ENCODE assay signal across 1 cellular context in the genomic region with DNA sequence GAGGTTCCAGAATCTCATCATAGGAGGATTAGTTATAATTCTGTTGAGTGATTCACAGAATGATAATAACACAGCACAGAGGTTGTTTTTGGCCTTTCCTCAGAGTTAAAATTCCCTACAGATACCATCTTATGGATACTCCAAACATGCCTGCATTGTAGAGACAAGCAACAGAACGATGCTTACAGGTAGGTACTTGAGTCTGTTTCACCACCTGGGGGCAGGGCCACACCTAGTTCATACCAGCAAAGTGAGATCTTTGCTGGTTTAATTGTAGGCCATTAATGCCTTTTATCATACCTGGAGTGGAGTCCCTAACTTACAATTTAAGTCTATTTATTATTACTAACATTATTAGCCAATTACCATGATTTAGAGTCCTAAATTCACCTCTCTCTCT.
TF ChIP-seq lines count a peak whose summit lies in the region.

No MANE protein-coding gene starts in this region.

TF ChIP-seq in WTC11, 78 proteins besides CTCF, POLR2A, EP300 and RAD21:
- TF ChIP-seq JUN (CRISPR knock-in tag; IDR thresholded peaks at IDR 0.05) = no peak
- TF ChIP-seq ZNF423 (CRISPR knock-in tag; IDR thresholded peaks at IDR 0.05) = no peak
- TF ChIP-seq CREB1 (CRISPR knock-in tag; IDR thresholded peaks at IDR 0.05) = no peak
- no peak for TF ChIP-seq TCF7 (CRISPR knock-in tag; IDR thresholded peaks at IDR 0.05; ENCODE audit: low read depth)
- no peak for TF ChIP-seq NFE2L1 (CRISPR knock-in tag; IDR thresholded peaks at IDR 0.05)
- TF ChIP-seq, protein P1, sequence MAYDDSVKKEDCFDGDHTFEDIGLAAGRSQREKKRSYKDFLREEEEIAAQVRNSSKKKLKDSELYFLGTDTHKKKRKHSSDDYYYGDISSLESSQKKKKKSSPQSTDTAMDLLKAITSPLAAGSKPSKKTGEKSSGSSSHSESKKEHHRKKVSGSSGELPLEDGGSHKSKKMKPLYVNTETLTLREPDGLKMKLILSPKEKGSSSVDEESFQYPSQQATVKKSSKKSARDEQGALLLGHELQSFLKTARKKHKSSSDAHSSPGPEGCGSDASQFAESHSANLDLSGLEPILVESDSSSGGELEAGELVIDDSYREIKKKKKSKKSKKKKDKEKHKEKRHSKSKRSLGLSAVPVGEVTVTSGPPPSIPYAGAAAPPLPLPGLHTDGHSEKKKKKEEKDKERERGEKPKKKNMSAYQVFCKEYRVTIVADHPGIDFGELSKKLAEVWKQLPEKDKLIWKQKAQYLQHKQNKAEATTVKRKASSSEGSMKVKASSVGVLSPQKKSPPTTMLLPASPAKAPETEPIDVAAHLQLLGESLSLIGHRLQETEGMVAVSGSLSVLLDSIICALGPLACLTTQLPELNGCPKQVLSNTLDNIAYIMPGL (CRISPR knock-in tag; IDR thresholded peaks at IDR 0.05) = no peak
- TF ChIP-seq EMX1 (CRISPR knock-in tag; IDR thresholded peaks at IDR 0.05) = no peak
- TF ChIP-seq ZNF416 (CRISPR knock-in tag; IDR thresholded peaks at IDR 0.05) = no peak
- no peak for TF ChIP-seq ZNF671 (CRISPR knock-in tag; IDR thresholded peaks at IDR 0.05)
- TF ChIP-seq, protein P2, sequence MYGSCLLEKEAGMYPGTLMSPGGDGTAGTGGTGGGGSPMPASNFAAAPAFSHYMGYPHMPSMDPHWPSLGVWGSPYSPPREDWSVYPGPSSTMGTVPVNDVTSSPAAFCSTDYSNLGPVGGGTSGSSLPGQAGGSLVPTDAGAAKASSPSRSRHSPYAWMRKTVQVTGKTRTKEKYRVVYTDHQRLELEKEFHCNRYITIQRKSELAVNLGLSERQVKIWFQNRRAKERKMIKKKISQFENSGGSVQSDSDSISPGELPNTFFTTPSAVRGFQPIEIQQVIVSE (CRISPR knock-in tag; IDR thresholded peaks at IDR 0.05; ENCODE audit: borderline replicate concordance) = no peak
- TF ChIP-seq, protein P3, sequence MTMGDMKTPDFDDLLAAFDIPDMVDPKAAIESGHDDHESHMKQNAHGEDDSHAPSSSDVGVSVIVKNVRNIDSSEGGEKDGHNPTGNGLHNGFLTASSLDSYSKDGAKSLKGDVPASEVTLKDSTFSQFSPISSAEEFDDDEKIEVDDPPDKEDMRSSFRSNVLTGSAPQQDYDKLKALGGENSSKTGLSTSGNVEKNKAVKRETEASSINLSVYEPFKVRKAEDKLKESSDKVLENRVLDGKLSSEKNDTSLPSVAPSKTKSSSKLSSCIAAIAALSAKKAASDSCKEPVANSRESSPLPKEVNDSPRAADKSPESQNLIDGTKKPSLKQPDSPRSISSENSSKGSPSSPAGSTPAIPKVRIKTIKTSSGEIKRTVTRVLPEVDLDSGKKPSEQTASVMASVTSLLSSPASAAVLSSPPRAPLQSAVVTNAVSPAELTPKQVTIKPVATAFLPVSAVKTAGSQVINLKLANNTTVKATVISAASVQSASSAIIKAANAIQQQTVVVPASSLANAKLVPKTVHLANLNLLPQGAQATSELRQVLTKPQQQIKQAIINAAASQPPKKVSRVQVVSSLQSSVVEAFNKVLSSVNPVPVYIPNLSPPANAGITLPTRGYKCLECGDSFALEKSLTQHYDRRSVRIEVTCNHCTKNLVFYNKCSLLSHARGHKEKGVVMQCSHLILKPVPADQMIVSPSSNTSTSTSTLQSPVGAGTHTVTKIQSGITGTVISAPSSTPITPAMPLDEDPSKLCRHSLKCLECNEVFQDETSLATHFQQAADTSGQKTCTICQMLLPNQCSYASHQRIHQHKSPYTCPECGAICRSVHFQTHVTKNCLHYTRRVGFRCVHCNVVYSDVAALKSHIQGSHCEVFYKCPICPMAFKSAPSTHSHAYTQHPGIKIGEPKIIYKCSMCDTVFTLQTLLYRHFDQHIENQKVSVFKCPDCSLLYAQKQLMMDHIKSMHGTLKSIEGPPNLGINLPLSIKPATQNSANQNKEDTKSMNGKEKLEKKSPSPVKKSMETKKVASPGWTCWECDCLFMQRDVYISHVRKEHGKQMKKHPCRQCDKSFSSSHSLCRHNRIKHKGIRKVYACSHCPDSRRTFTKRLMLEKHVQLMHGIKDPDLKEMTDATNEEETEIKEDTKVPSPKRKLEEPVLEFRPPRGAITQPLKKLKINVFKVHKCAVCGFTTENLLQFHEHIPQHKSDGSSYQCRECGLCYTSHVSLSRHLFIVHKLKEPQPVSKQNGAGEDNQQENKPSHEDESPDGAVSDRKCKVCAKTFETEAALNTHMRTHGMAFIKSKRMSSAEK (CRISPR knock-in tag; IDR thresholded peaks at IDR 0.05; ENCODE audit: borderline replicate concordance) = no peak
- TF ChIP-seq OVOL2 (CRISPR knock-in tag; IDR thresholded peaks at IDR 0.05; ENCODE audit: borderline replicate concordance) = no peak
- TF ChIP-seq NR2C2 (CRISPR knock-in tag; IDR thresholded peaks at IDR 0.05) = no peak
- TF ChIP-seq JAZF1 (CRISPR knock-in tag; IDR thresholded peaks at IDR 0.05) = no peak
